ENCODE assay signal across 16 cellular contexts in the genomic region with DNA sequence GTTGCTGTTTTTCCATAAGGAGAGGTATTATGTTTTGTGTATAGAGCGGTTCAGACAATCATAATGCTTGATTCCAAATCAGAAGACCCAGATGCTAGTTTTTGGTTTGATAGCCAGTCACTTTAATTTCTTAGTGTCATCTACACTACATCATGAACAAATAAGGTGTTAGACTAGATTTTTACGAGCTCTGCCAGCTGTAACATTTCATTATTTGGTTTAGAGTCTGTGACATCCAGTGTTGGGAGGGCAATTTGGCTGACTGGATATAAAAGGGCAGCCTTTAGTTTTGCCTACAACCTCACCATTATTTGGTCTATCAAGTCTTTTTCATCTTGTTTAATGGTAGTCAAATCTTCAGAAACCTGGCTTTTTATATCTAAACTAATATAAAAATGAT. TPM values are rescaled to one million over a fixed set of nuclear protein-coding genes. Genes with fewer than 3 reads are reported as not detected.
DNase-seq lines count a peak whose midpoint lies in the region; ATAC-seq lines count a peak whose summit lies in the region.
"Had no signal": no experiment of that assay in that cellular context is flagged by ENCODE, and none has a peak within 500 bp of the region (broad histone marks: within the 10 kb centered on the region; RNA-seq: fewer than 3 reads in every experiment).

No MANE protein-coding gene starts in this region.

- DNase-seq in DMS 273 (lab: John Stamatoyannopoulos, UW; ENCODE audit: unreplicated experiment) (peak; percentile 11), DMS 273 treated with DMSO at 0.1 percent for 48 hours (lab: John Stamatoyannopoulos, UW) (no peak), NCI-H345 (lab: John Stamatoyannopoulos, UW) (peak; percentile 5), NCI-H345 treated with DMSO at 0.1 percent for 48 hours (lab: John Stamatoyannopoulos, UW; ENCODE audit: unreplicated experiment) (no peak), NCI-H69 (lab: John Stamatoyannopoulos, UW) (peak; percentile 41), left cardiac atrium (no peak)
- DNase-seq in effector CD4-positive, alpha-beta T cell = no peak
- DNase-seq: ACHN; BE2C; CD8-positive, alpha-beta memory T cell; GOT3; IMR-90; NCI-H1436; NCI-H1930; SIG-M5 had no signal

- ATAC-seq in GM21360 (IDR thresholded peaks at IDR 0.05; ENCODE audit: unreplicated experiment) (no peak), left cardiac atrium (no peak)

- intact Hi-C loops in left cardiac atrium (cut with DNase I) = no loop called here

RNA-seq across cellular contexts. Expression of gene FBXO3, which starts 30.2 kb away (rescaled TPM):
- total RNA-seq in left cardiac atrium = 10 to 100 TPM; 30.5 to 31.8 TPM

Comparison
In these comparisons a context has a peak if more than half of its experiments do, and no peak if none do; other contexts are left out.
1. DNase-seq: peak in DMS 273 (single experiment), NCI-H345 (single experiment) and NCI-H69 (single experiment); none in DMS 273 treated with DMSO at 0.1 percent for 48 hours (single experiment), NCI-H345 treated with DMSO at 0.1 percent for 48 hours (single experiment), effector CD4-positive, alpha-beta T cell (single experiment) and left cardiac atrium (single experiment).